8 cellular contexts compared by ENCODE assay signal in genomic region chr6:158207452-158207788, GRCh38. TPM values are rescaled to one million over a fixed set of nuclear protein-coding genes. Genes with fewer than 3 reads are reported as not detected.
DNase-seq lines count a peak whose midpoint lies in the region; ATAC-seq and TF ChIP-seq lines count a peak whose summit lies in the region.

No MANE protein-coding gene starts in this region.

- ATAC-seq in GM18520 (IDR thresholded peaks at IDR 0.05; ENCODE audit: unreplicated experiment) (peak; percentile 95), GM23338 (no peak)

- peaks cover 2% of the 10 kb centered on the region for H3K27me3 Mint-ChIP-seq in GM23338 (ENCODE audit: insufficient read depth, low read depth, poor library complexity)

- H2AFZ ChIP-seq in GM23338, result peak overlapping the region; percentile 57; the same call in 1 of the 2 replicates
- H2AFZ ChIP-seq in OCI-LY3 (ENCODE audit: low read depth, low read length), result peak overlapping the region; percentile 43; the same call in 1 of the 2 replicates
- H2AFZ ChIP-seq in hepatocyte, result no peak overlapping the region

- no peak overlapping the region for H3K27ac Mint-ChIP-seq in GM23338

- peaks cover 12% of the 10 kb centered on the region for H3K4me1 Mint-ChIP-seq in GM23338

- H3K4me1 ChIP-seq in GM23338 (ENCODE audit: insufficient read depth) (no peaks in the 10 kb centered on the region), OCI-LY3 (ENCODE audit: low read length) (peaks cover 12% of the 10 kb centered on the region), hepatocyte (ENCODE audit: insufficient read depth) (no peaks in the 10 kb centered on the region)

- H3K4me3 Mint-ChIP-seq in GM23338, result no peak overlapping the region

- H3K9ac ChIP-seq in OCI-LY3 (ENCODE audit: low read length), result no peak overlapping the region; the same call in 1 of the 2 replicates

- H3K36me3 Mint-ChIP-seq in GM23338 (ENCODE audit: low read depth), result no peaks in the 10 kb centered on the region

- H3F3A ChIP-seq in GM23338 (replicated peaks; ENCODE audit: low read depth), result no peaks in the 10 kb centered on the region

- H4K20me1 ChIP-seq in GM23338 (replicated peaks; ENCODE audit: insufficient read depth) (no peaks in the 10 kb centered on the region), OCI-LY3 (ENCODE audit: insufficient read depth, low read length) (no peaks in the 10 kb centered on the region), hepatocyte (ENCODE audit: insufficient read depth, poor library complexity, severe bottlenecking) (no peaks in the 10 kb centered on the region)

- TF ChIP-seq CTCF in GM23338 (conservative IDR thresholded peaks at IDR 0.05; ENCODE audit: low read depth in 2 of 2) (no peak), OCI-LY3 (IDR thresholded peaks at IDR 0.05; ENCODE audit: low read depth, low read length) (no peak), hepatocyte (IDR thresholded peaks at IDR 0.05; ENCODE audit: poor library complexity) (no peak)

- no peaks in the 10 kb centered on the region for H3K27me3 ChIP-seq in GM23338 (ENCODE audit: insufficient read depth)
- H3K27me3 ChIP-seq in OCI-LY3 (ENCODE audit: low read depth, low read length), result no peaks in the 10 kb centered on the region
- H3K27me3 ChIP-seq in hepatocyte, result no peaks in the 10 kb centered on the region

- no peak overlapping the region for H3K27ac ChIP-seq in GM23338 (ENCODE audit: low read depth)
- H3K27ac ChIP-seq in OCI-LY3 (ENCODE audit: low read length), result no peak overlapping the region
- peak overlapping the region; percentile 30 for H3K27ac ChIP-seq in hepatocyte

- H3K9me3 ChIP-seq in OCI-LY3 (ENCODE audit: insufficient read depth, low read length) (no peaks in the 10 kb centered on the region), hepatocyte (ENCODE audit: low read depth) (no peaks in the 10 kb centered on the region)

- no peaks in the 10 kb centered on the region for H3K9me3 Mint-ChIP-seq in GM23338

- H3K4me2 ChIP-seq in GM23338 (no peak overlapping the region), OCI-LY3 (ENCODE audit: low read length) (peak overlapping the region; percentile 91), hepatocyte (no peak overlapping the region)

- H3K36me3 ChIP-seq in GM23338 (ENCODE audit: insufficient read depth), result no peaks in the 10 kb centered on the region
- H3K36me3 ChIP-seq in OCI-LY3 (replicated peaks; ENCODE audit: low read depth, low read length), result no peaks in the 10 kb centered on the region
- H3K36me3 ChIP-seq in hepatocyte (replicated peaks; ENCODE audit: insufficient read depth, low read depth), result no peaks in the 10 kb centered on the region

- 76% methylated on average over 3 of the region's 3 CpGs for WGBS in hepatocyte (ENCODE audit: low lambda C conversion rate, missing lambda C conversion rate)

- no peaks in the 10 kb centered on the region for H3K9me2 ChIP-seq in GM23338 (ENCODE audit: insufficient read depth)
- H3K9me2 ChIP-seq in hepatocyte (replicated peaks; ENCODE audit: insufficient read depth), result no peaks in the 10 kb centered on the region

- H3K4me3 ChIP-seq in GM23338, result no peak overlapping the region
- H3K4me3 ChIP-seq in OCI-LY3 (ENCODE audit: low read length), result peak overlapping the region; percentile 70
- H3K4me3 ChIP-seq in hepatocyte, result no peak overlapping the region

- DNase-seq in GM23338 (ENCODE audit: low spot score) (no peak), hepatocyte (ENCODE audit: low spot score) (peak; percentile 19), kidney glomerular epithelial cell (lab: John Stamatoyannopoulos, UW) (no peak), cerebellum (ENCODE audit: low spot score) (no peak), KBM-7 (no peak)
- DNase-seq in NK-92 treated with Interleukin-12 subunit alpha and Interleukin-12 subunit beta, amount 100 ng/mL, for 24 hours (lab: John Stamatoyannopoulos, UW), result no peak

- in situ Hi-C loops in KBM-7 (cut with MboI; ENCODE audit: low pct_unique_long_range_greater_than_20kb, low sequenced_read_pairs), result loop anchor here (25.0 kb wide), 2 partner anchors 480 to 780 kb away; no protein-coding TSS in a partner anchor

- H3K79me2 ChIP-seq in GM23338 (replicated peaks; ENCODE audit: insufficient read depth) (no peaks in the 10 kb centered on the region), OCI-LY3 (ENCODE audit: low read length) (no peaks in the 10 kb centered on the region), hepatocyte (no peaks in the 10 kb centered on the region)

TF ChIP-seq in GM23338, 12 proteins besides CTCF, POLR2A, EP300 and RAD21 (continues in another document):
- TF ChIP-seq ZNF462 (CRISPR knock-in tag; IDR thresholded peaks at IDR 0.05), result no peak
- no peak for TF ChIP-seq STAT1 (IDR thresholded peaks at IDR 0.05; ENCODE audit: unreplicated experiment)
- TF ChIP-seq JUNB (IDR thresholded peaks at IDR 0.05; ENCODE audit: unreplicated experiment), result no peak
- no peak for TF ChIP-seq ETS1 (IDR thresholded peaks at IDR 0.05)

RNA-seq across cellular contexts. Expression of gene GTF2H5, which starts 39.3 kb away (rescaled TPM):
- total RNA-seq in GM23338 (2014; rRNA removed; shearing (Covaris generic)), result 0.73 and 2.5 TPM in 2 replicates
- polyA plus RNA-seq in GM23338 (2016; fragmentation: Nextera tagmentation; extraction: Ambion mirVana), result 38.6 and 41.6 TPM in 2 replicates
- 4.9 and 6.4 TPM in 2 replicates for total RNA-seq in hepatocyte
- polyA plus RNA-seq in hepatocyte, result 34.6 and 38.6 TPM in 2 replicates
- 9.0 TPM for total RNA-seq in cerebellum

RNA-seq across cellular contexts. Expression of gene SERAC1, which starts 39.4 kb away (rescaled TPM):
- total RNA-seq in GM23338 (2014; rRNA removed; shearing (Covaris generic)), result 8.4 and 10.1 TPM in 2 replicates
- polyA plus RNA-seq in GM23338 (2016; fragmentation: Nextera tagmentation; extraction: Ambion mirVana) (5.1 and 5.2 TPM in 2 replicates), hepatocyte (4.9 and 10.5 TPM in 2 replicates)
- total RNA-seq in hepatocyte (10.9 and 15.2 TPM in 2 replicates), cerebellum (23.3 TPM)
